Comparison of ENCODE assay signal across 29 cellular contexts in genomic region chr7:115070311-115070710, GRCh38.
"Had no signal": no experiment of that assay in that cellular context is flagged by ENCODE, and none has a peak within 500 bp of the region (broad histone marks: within the 10 kb centered on the region; RNA-seq: fewer than 3 reads in every experiment).

No MANE protein-coding gene starts in this region.

- H3K36me3 Mint-ChIP-seq: naive B cell; stimulated activated effector memory CD8-positive, alpha-beta T cell treated with anti-CD3 and anti-CD28 coated beads, Interleukin-12 subunit alpha, Interleukin-12 subunit beta, amount 100 ng/mL, for 72 hours had no signal

- H3K27me3 Mint-ChIP-seq: central memory CD8-positive, alpha-beta T cell; dendritic cell treated with granulocyte-macrophage colony-stimulating factor and Interleukin-4, amounts not matched to agents 40 ng/mL and 50 ng/mL, for 4 days; naive B cell; stimulated activated naive CD8-positive, alpha-beta T cell treated with anti-CD3 and anti-CD28 coated beads, Interleukin-15, Interleukin-2, amounts not matched to agents 100 ng/mL and 50 ng/mL, for 24 hours had no signal

- FAIRE-seq: bronchial epithelial cell, small intestine, TTC549 had no signal

- H3K4me3 ChIP-seq: esophagus muscularis mucosa, heart right ventricle, left ventricle myocardium inferior, thoracic aorta, vagina had no signal

- ATAC-seq: foreskin keratinocyte; heart right ventricle; sciatic nerve; stimulated activated effector memory CD8-positive, alpha-beta T cell treated with anti-CD3 and anti-CD28 coated beads, Interleukin-12 subunit alpha, Interleukin-12 subunit beta, amount 100 ng/mL, for 72 hours had no signal

- H3K4me1 Mint-ChIP-seq: central memory CD8-positive, alpha-beta T cell; naive B cell; nephron progenitor cell; stimulated activated effector memory CD8-positive, alpha-beta T cell treated with anti-CD3 and anti-CD28 coated beads, Interleukin-12 subunit alpha, Interleukin-12 subunit beta, amount 100 ng/mL, for 72 hours had no signal

- H3K4me3 Mint-ChIP-seq: activated naive CD4-positive, alpha-beta T cell treated with anti-CD3 and anti-CD28 coated beads for 36 hours; activated naive CD8-positive, alpha-beta T cell treated with anti-CD3 and anti-CD28 coated beads, Interleukin-2, amount 10 ng/mL, durations not matched to agents 7 days and 5 days; activated T-helper 1 cell treated with anti-CD3 and anti-CD28 coated beads, Interleukin-12 subunit alpha, Interleukin-12 subunit beta, Interleukin-2, Interleukin-4 antibody, amounts not matched to agents 30 ng/mL and 10 ng/mL and 1 ng/mL, durations not matched to agents 14 hours and 24 hours and 36 hours; central memory CD8-positive, alpha-beta T cell; dendritic cell treated with granulocyte-macrophage colony-stimulating factor and Interleukin-4, amounts not matched to agents 40 ng/mL and 50 ng/mL, for 4 days; naive B cell; nephron progenitor cell; stimulated activated effector memory CD8-positive, alpha-beta T cell treated with anti-CD3 and anti-CD28 coated beads, Interleukin-12 subunit alpha, Interleukin-12 subunit beta, amount 100 ng/mL, for 72 hours; stimulated activated naive CD8-positive, alpha-beta T cell treated with anti-CD3 and anti-CD28 coated beads, Interleukin-15, Interleukin-2, amounts not matched to agents 100 ng/mL and 50 ng/mL, for 24 hours had no signal

- H3K9me3 Mint-ChIP-seq: activated naive CD4-positive, alpha-beta T cell treated with anti-CD3 and anti-CD28 coated beads for 36 hours; activated T-helper 1 cell treated with anti-CD3 and anti-CD28 coated beads, Interleukin-12 subunit alpha, Interleukin-12 subunit beta, Interleukin-2, Interleukin-4 antibody, amounts not matched to agents 30 ng/mL and 10 ng/mL and 1 ng/mL, durations not matched to agents 14 hours and 24 hours and 36 hours; central memory CD8-positive, alpha-beta T cell; dendritic cell treated with granulocyte-macrophage colony-stimulating factor and Interleukin-4, amounts not matched to agents 40 ng/mL and 50 ng/mL, for 4 days; naive B cell; nephron progenitor cell; stimulated activated effector memory CD8-positive, alpha-beta T cell treated with anti-CD3 and anti-CD28 coated beads, Interleukin-12 subunit alpha, Interleukin-12 subunit beta, amount 100 ng/mL, for 72 hours; stimulated activated naive CD8-positive, alpha-beta T cell treated with anti-CD3 and anti-CD28 coated beads, Interleukin-15, Interleukin-2, amounts not matched to agents 100 ng/mL and 50 ng/mL, for 24 hours had no signal

- H3K4me1 ChIP-seq: esophagus muscularis mucosa, foreskin keratinocyte, left ventricle myocardium inferior, vagina had no signal

- H3K36me3 ChIP-seq: esophagus muscularis mucosa, heart right ventricle, left ventricle myocardium inferior, neutrophil, thoracic aorta, vagina had no signal

- DNase-seq: activated CD4-positive, alpha-beta T cell treated with anti-CD3 and anti-CD28 coated beads for 4 hours; activated CD4-positive, alpha-beta T cell treated with anti-CD3 and anti-CD28 coated beads, Interleukin-2, amount 50 U/mL, for 48 hours; activated CD8-positive, alpha-beta memory T cell treated with anti-CD3 and anti-CD28 coated beads for 24 hours; activated effector memory CD4-positive, alpha-beta T cell treated with anti-CD3 and anti-CD28 coated beads, Interleukin-2, amount 50 U/mL, for 16 hours; activated naive CD4-positive, alpha-beta T cell treated with anti-CD3 and anti-CD28 coated beads for 36 hours; activated naive CD8-positive, alpha-beta T cell treated with anti-CD3 and anti-CD28 coated beads, Interleukin-2, amount 10 ng/mL, durations not matched to agents 7 days and 5 days; amniotic stem cell; effector CD4-positive, alpha-beta T cell; heart right ventricle; left ventricle myocardium inferior; naive B cell; nephron progenitor cell; small intestine; stimulated activated CD4-positive, alpha-beta T cell treated with anti-CD3 and anti-CD28 coated beads, Interleukin-4, amount 100 ng/mL, for 24 hours; trophoblast cell had no signal

- H3K27ac Mint-ChIP-seq: activated naive CD4-positive, alpha-beta T cell treated with anti-CD3 and anti-CD28 coated beads for 36 hours; activated naive CD8-positive, alpha-beta T cell treated with anti-CD3 and anti-CD28 coated beads, Interleukin-2, amount 10 ng/mL, durations not matched to agents 7 days and 5 days; activated T-helper 1 cell treated with anti-CD3 and anti-CD28 coated beads, Interleukin-12 subunit alpha, Interleukin-12 subunit beta, Interleukin-2, Interleukin-4 antibody, amounts not matched to agents 30 ng/mL and 10 ng/mL and 1 ng/mL, durations not matched to agents 14 hours and 24 hours and 36 hours; dendritic cell treated with granulocyte-macrophage colony-stimulating factor and Interleukin-4, amounts not matched to agents 40 ng/mL and 50 ng/mL, for 4 days; nephron progenitor cell; stimulated activated effector memory CD8-positive, alpha-beta T cell treated with anti-CD3 and anti-CD28 coated beads, Interleukin-12 subunit alpha, Interleukin-12 subunit beta, amount 100 ng/mL, for 72 hours; stimulated activated naive CD8-positive, alpha-beta T cell treated with anti-CD3 and anti-CD28 coated beads, Interleukin-15, Interleukin-2, amounts not matched to agents 100 ng/mL and 50 ng/mL, for 24 hours had no signal

- H3K27ac ChIP-seq: esophagus muscularis mucosa, foreskin keratinocyte, heart right ventricle, left ventricle myocardium inferior, neutrophil, thoracic aorta, vagina, VCaP had no signal

- H3K27me3 ChIP-seq: esophagus muscularis mucosa, foreskin keratinocyte, heart right ventricle, neutrophil, vagina had no signal

- H3K9me3 ChIP-seq: esophagus muscularis mucosa, heart right ventricle, left ventricle myocardium inferior, neutrophil, thoracic aorta, vagina had no signal
